In genomic region chr12:124096109-124096508, GRCh38 we compare ENCODE assay signal across 26 cellular contexts.
"Had no signal": no experiment of that assay in that cellular context is flagged by ENCODE, and none has a peak within 500 bp of the region (broad histone marks: within the 10 kb centered on the region; RNA-seq: fewer than 3 reads in every experiment).

No MANE protein-coding gene starts in this region.

- H3K9me3 ChIP-seq: ascending aorta, breast epithelium had no signal

- H3K4me3 ChIP-seq: ascending aorta, breast epithelium, cardiac muscle cell, coronary artery, dorsolateral prefrontal cortex had no signal

- H3K27ac ChIP-seq: ascending aorta, breast epithelium, cardiac muscle cell, coronary artery, dorsolateral prefrontal cortex had no signal

- DNase-seq: activated CD4-positive, alpha-beta memory T cell treated with anti-CD3 and anti-CD28 coated beads for 36 hours; activated CD4-positive, alpha-beta T cell treated with anti-CD3 and anti-CD28 coated beads for 36 hours; activated CD4-positive, alpha-beta T cell treated with anti-CD3 and anti-CD28 coated beads, Interleukin-2, amount 10 ng/mL, durations not matched to agents 24 days and 14 days; activated CD4-positive, CD25-positive, alpha-beta regulatory T cell; activated CD4-positive, CD25-positive, alpha-beta regulatory T cell treated with anti-CD3 and anti-CD28 coated beads, Interleukin-2, amount 50 U/mL, for 72 hours; activated CD8-positive, alpha-beta memory T cell treated with anti-CD3 and anti-CD28 coated beads, Interleukin-2, amount 10 ng/mL, durations not matched to agents 7 days and 5 days; activated CD8-positive, alpha-beta memory T cell treated with anti-CD3 and anti-CD28 coated beads, Interleukin-2, amount 50 U/mL, for 4 hours; activated CD8-positive, alpha-beta T cell treated with anti-CD3 and anti-CD28 coated beads, Interleukin-2, amount 10 ng/mL, durations not matched to agents 7 days and 5 days; activated naive CD4-positive, alpha-beta T cell treated with anti-CD3 and anti-CD28 coated beads for 36 hours; activated naive CD8-positive, alpha-beta T cell treated with anti-CD3 and anti-CD28 coated beads, Interleukin-2, amount 10 ng/mL, durations not matched to agents 7 days and 5 days; activated T-cell treated with anti-CD3 and anti-CD28 coated beads, Interleukin-2, amount 50 U/mL, for 1 hour; activated T-cell treated with anti-CD3 and anti-CD28 coated beads, Interleukin-2, amount 50 U/mL, for 48 hours; dorsolateral prefrontal cortex; effector memory CD4-positive, alpha-beta T cell; endodermal cell; foreskin fibroblast; head of caudate nucleus; T-helper 1 cell; T-helper 17 cell; T1000 had no signal

- H3K36me3 ChIP-seq: ascending aorta, breast epithelium, cardiac muscle cell had no signal

- ATAC-seq: activated CD4-positive, alpha-beta T cell treated with anti-CD3 and anti-CD28 coated beads for 36 hours; activated CD8-positive, alpha-beta memory T cell treated with anti-CD3 and anti-CD28 coated beads, Interleukin-2, amount 10 ng/mL, durations not matched to agents 7 days and 5 days; activated CD8-positive, alpha-beta T cell treated with anti-CD3 and anti-CD28 coated beads, Interleukin-2, amount 10 ng/mL, durations not matched to agents 7 days and 5 days; activated naive CD4-positive, alpha-beta T cell treated with anti-CD3 and anti-CD28 coated beads, Interleukin-2, amount 50 U/mL, for 72 hours; esophagus mucosa; T-helper 17 cell had no signal

- H3K27me3 ChIP-seq: ascending aorta, breast epithelium, cardiac muscle cell, dorsolateral prefrontal cortex had no signal

- H3K4me1 ChIP-seq: ascending aorta, breast epithelium had no signal
